In genomic region chr2:107358362-107358761, GRCh38 we compare ENCODE assay signal across 22 cellular contexts.
DNase-seq lines count a peak whose midpoint lies in the region; ATAC-seq lines count a peak whose summit lies in the region.
"Had no signal": no experiment of that assay in that cellular context is flagged by ENCODE, and none has a peak within 500 bp of the region (broad histone marks: within the 10 kb centered on the region; RNA-seq: fewer than 3 reads in every experiment).

No MANE protein-coding gene starts in this region.

- no peak overlapping the region for H3K56ac ChIP-seq in mesendoderm (ENCODE audit: low read length)

- no peaks in the 10 kb centered on the region for H3K79me1 ChIP-seq in mesendoderm (ENCODE audit: low read length)

- no peaks in the 10 kb centered on the region for H3K27me3 ChIP-seq in mesendoderm (ENCODE audit: insufficient read depth, low read length, poor library complexity)
- H3K27me3 ChIP-seq: MG63 had no signal

- no peak overlapping the region for H3K23ac ChIP-seq in mesendoderm (ENCODE audit: low read length)

- no peak overlapping the region for H4K8ac ChIP-seq in mesendoderm (ENCODE audit: low read depth, low read length)

- H3K4me3 ChIP-seq in mesendoderm (ENCODE audit: low read length): no peak overlapping the region
- H3K4me3 ChIP-seq: GM12878, MG63 had no signal

- no peak overlapping the region for H4K5ac ChIP-seq in mesendoderm (ENCODE audit: low read length)

- no peak overlapping the region for H3K27ac ChIP-seq in mesendoderm (ENCODE audit: low read depth, low read length)
- H3K27ac ChIP-seq: C4-2B had no signal

- H3K4me1 ChIP-seq in mesendoderm (ENCODE audit: control insufficient read depth, low read depth, low read length): no peaks in the 10 kb centered on the region

- H3K18ac ChIP-seq in mesendoderm (ENCODE audit: low read length): no peak overlapping the region

- WGBS in mesendoderm (ENCODE audit: extremely low coverage, insufficient coverage, low lambda C conversion rate): no CpG with 5 or more reads among the region's 6 CpGs

- H2BK15ac ChIP-seq in mesendoderm (replicated peaks; ENCODE audit: low read depth): no peak overlapping the region

- no peak overlapping the region for H3K9ac ChIP-seq in mesendoderm (ENCODE audit: low read length)

- H3K4ac ChIP-seq in mesendoderm (ENCODE audit: low read depth, low read length): no peak overlapping the region

- no peaks in the 10 kb centered on the region for H3K36me3 ChIP-seq in mesendoderm (ENCODE audit: control insufficient read depth, insufficient read depth, low read length)
- H3K36me3 ChIP-seq: MG63 had no signal

- H3K4me2 ChIP-seq in mesendoderm (ENCODE audit: low read length): no peak overlapping the region

- ATAC-seq in HG02798 (IDR thresholded peaks at IDR 0.05; ENCODE audit: poor library complexity, unreplicated experiment) (no peak), GM18858 (IDR thresholded peaks at IDR 0.05; ENCODE audit: unreplicated experiment) (no peak), HG03139 (IDR thresholded peaks at IDR 0.05; ENCODE audit: unreplicated experiment) (no peak)
- ATAC-seq: GM12878 had no signal

- peak; percentile 19 for DNase-seq in DMS79 (lab: John Stamatoyannopoulos, UW)
- peak; percentile 91 for DNase-seq in glomerular visceral epithelial cell (ENCODE audit: extremely low spot score)
- no peak for DNase-seq in mesendoderm
- DNase-seq in renal cortical epithelial cell (ENCODE audit: low read depth): peak; percentile 85
- no peak for DNase-seq in activated CD4-positive, alpha-beta T cell treated with anti-CD3 and anti-CD28 coated beads for 1 hour
- DNase-seq: AML-193; CD8-positive, alpha-beta memory T cell; DMS53; MG63; NCI-H1417; NCI-H1694 treated with DMSO at 0.1 percent for 48 hours; NCI-H2081 treated with DMSO at 0.1 percent for 48 hours; NCI-H2171 treated with DMSO at 0.1 percent for 48 hours; NCI-H446 treated with DMSO at 0.1 percent for 48 hours; NCI-H526 treated with DMSO at 0.1 percent for 48 hours; OCI-M1; Right ventricle myocardium superior had no signal

- H3K79me2 ChIP-seq in mesendoderm (ENCODE audit: control insufficient read depth, insufficient read depth, low read length): no peaks in the 10 kb centered on the region

- H2AK5ac ChIP-seq in mesendoderm (ENCODE audit: low read length): no peak overlapping the region

- no peak overlapping the region for H2BK5ac ChIP-seq in mesendoderm (ENCODE audit: low read length)

- H2BK120ac ChIP-seq in mesendoderm (ENCODE audit: low read depth, low read length): peak overlapping the region; percentile 45

Comparison
In these comparisons a context has a peak if more than half of its experiments do, and no peak if none do; other contexts are left out.
1. DNase-seq: peak in DMS79 (single experiment), glomerular visceral epithelial cell (single experiment) and renal cortical epithelial cell (single experiment); none in mesendoderm (single experiment) and activated CD4-positive, alpha-beta T cell treated with anti-CD3 and anti-CD28 coated beads for 1 hour (single experiment).